8 cellular contexts compared by ENCODE assay signal in genomic region chr21:34865922-34866271, GRCh38.
DNase-seq lines count a peak whose midpoint lies in the region; ATAC-seq and TF ChIP-seq lines count a peak whose summit lies in the region.

No MANE protein-coding gene starts in this region.

- H3K27me3 Mint-ChIP-seq in CD4-positive, alpha-beta T cell = no peaks in the 10 kb centered on the region
- no peaks in the 10 kb centered on the region for H3K27me3 Mint-ChIP-seq in activated CD4-positive, alpha-beta memory T cell treated with anti-CD3 and anti-CD28 coated beads for 36 hours
- H3K27me3 Mint-ChIP-seq in natural killer cell treated with Interleukin-12 subunit alpha and Interleukin-12 subunit beta and Interleukin-15 and Interleukin-18, amount 100 ng/mL, for 72 hours = no peaks in the 10 kb centered on the region

- peak overlapping the region; percentile 74 for H3K27ac Mint-ChIP-seq in CD4-positive, alpha-beta T cell
- peak overlapping the region; percentile 68 for H3K27ac Mint-ChIP-seq in activated CD4-positive, alpha-beta memory T cell treated with anti-CD3 and anti-CD28 coated beads for 36 hours
- peak overlapping the region; percentile 87 to 89 for H3K27ac Mint-ChIP-seq in natural killer cell treated with Interleukin-12 subunit alpha and Interleukin-12 subunit beta and Interleukin-15 and Interleukin-18, amount 100 ng/mL, for 72 hours

- H3K9me3 Mint-ChIP-seq in CD4-positive, alpha-beta T cell = no peaks in the 10 kb centered on the region
- H3K9me3 Mint-ChIP-seq in activated CD4-positive, alpha-beta memory T cell treated with anti-CD3 and anti-CD28 coated beads for 36 hours = no peaks in the 10 kb centered on the region
- no peaks in the 10 kb centered on the region for H3K9me3 Mint-ChIP-seq in natural killer cell treated with Interleukin-12 subunit alpha and Interleukin-12 subunit beta and Interleukin-15 and Interleukin-18, amount 100 ng/mL, for 72 hours

- H3K4me3 Mint-ChIP-seq in CD4-positive, alpha-beta T cell = no peak overlapping the region
- peak overlapping the region; percentile 27 for H3K4me3 Mint-ChIP-seq in activated CD4-positive, alpha-beta memory T cell treated with anti-CD3 and anti-CD28 coated beads for 36 hours
- peak overlapping the region; percentile 80 for H3K4me3 Mint-ChIP-seq in natural killer cell treated with Interleukin-12 subunit alpha and Interleukin-12 subunit beta and Interleukin-15 and Interleukin-18, amount 100 ng/mL, for 72 hours

- no peaks in the 10 kb centered on the region for H3K9me3 ChIP-seq in CD4-positive, alpha-beta T cell (ENCODE audit: control insufficient read depth, low read length)

- H3K27me3 ChIP-seq in CD4-positive, alpha-beta T cell (ENCODE audit: control insufficient read depth, insufficient read depth, low read length) = no peaks in the 10 kb centered on the region

- DNase-seq in CD4-positive, alpha-beta T cell = peak in 1 of 10 experiments; percentile 16
- DNase-seq in activated CD4-positive, alpha-beta memory T cell treated with anti-CD3 and anti-CD28 coated beads for 36 hours = peak; percentile 74
- DNase-seq in natural killer cell treated with Interleukin-12 subunit alpha and Interleukin-12 subunit beta and Interleukin-15 and Interleukin-18, amount 100 ng/mL, for 72 hours (ENCODE audit: low spot score) = no peak
- DNase-seq in NCI-H128 (lab: John Stamatoyannopoulos, UW; ENCODE audit: unreplicated experiment) = no peak
- DNase-seq in SHP77 treated with DMSO at 0.1 percent for 48 hours (lab: John Stamatoyannopoulos, UW) = no peak
- no peak for DNase-seq in NCI-H82 (lab: John Stamatoyannopoulos, UW)

- ATAC-seq in CD4-positive, alpha-beta T cell (ENCODE audit: poor library complexity) = peak; percentile 43
- peak; percentile 91 for ATAC-seq in GM21360 (IDR thresholded peaks at IDR 0.05; ENCODE audit: unreplicated experiment)
- ATAC-seq in HG03442 (IDR thresholded peaks at IDR 0.05; ENCODE audit: unreplicated experiment) = peak; percentile 88
- peak; percentile 83 to 84 for ATAC-seq in natural killer cell treated with Interleukin-12 subunit alpha and Interleukin-12 subunit beta and Interleukin-15 and Interleukin-18, amount 100 ng/mL, for 72 hours

- H3K36me3 Mint-ChIP-seq in CD4-positive, alpha-beta T cell (ENCODE audit: low read depth) = peaks cover 92% of the 10 kb centered on the region
- peaks cover 71% of the 10 kb centered on the region for H3K36me3 Mint-ChIP-seq in activated CD4-positive, alpha-beta memory T cell treated with anti-CD3 and anti-CD28 coated beads for 36 hours
- H3K36me3 Mint-ChIP-seq in natural killer cell treated with Interleukin-12 subunit alpha and Interleukin-12 subunit beta and Interleukin-15 and Interleukin-18, amount 100 ng/mL, for 72 hours = peaks cover 31% of the 10 kb centered on the region

- CTCF ChIA-PET in CD4-positive, alpha-beta T cell (lab: Charles Lee) = no interaction called here
- CTCF ChIA-PET in activated CD4-positive, alpha-beta memory T cell treated with anti-CD3 and anti-CD28 coated beads for 36 hours (lab: Charles Lee) = no interaction called here

- intact Hi-C loops in CD4-positive, alpha-beta T cell (cut with DNase I, micrococcal nuclease) = no loop called here
- intact Hi-C loops in activated CD4-positive, alpha-beta memory T cell treated with anti-CD3 and anti-CD28 coated beads for 36 hours (cut with micrococcal nuclease) = loop anchor here (1.0 to 5.0 kb wide), 2 partner anchors 18 to 59 kb away; no protein-coding TSS in a partner anchor

- no peak overlapping the region for H3K27ac ChIP-seq in CD4-positive, alpha-beta T cell (ENCODE audit: low read depth, low read length)

- POLR2A ChIA-PET in CD4-positive, alpha-beta T cell (lab: Charles Lee) = no interaction called here
- POLR2A ChIA-PET in activated CD4-positive, alpha-beta memory T cell treated with anti-CD3 and anti-CD28 coated beads for 36 hours (lab: Charles Lee) = interaction anchor here (0.9 to 1.3 kb wide), 3 partner anchors 16 to 122 kb away, joined by 3 read pairs; no protein-coding TSS in a partner anchor

- peaks cover 52% of the 10 kb centered on the region for H3K4me1 Mint-ChIP-seq in CD4-positive, alpha-beta T cell (ENCODE audit: low read depth)
- H3K4me1 Mint-ChIP-seq in activated CD4-positive, alpha-beta memory T cell treated with anti-CD3 and anti-CD28 coated beads for 36 hours (ENCODE audit: low read depth) = peaks cover 62% of the 10 kb centered on the region
- H3K4me1 Mint-ChIP-seq in natural killer cell treated with Interleukin-12 subunit alpha and Interleukin-12 subunit beta and Interleukin-15 and Interleukin-18, amount 100 ng/mL, for 72 hours (ENCODE audit: low read depth in 2 of 2) = peaks cover 51 to 72% of the 10 kb centered on the region in 2 donors

- TF ChIP-seq CTCF in CD4-positive, alpha-beta T cell (IDR thresholded peaks at IDR 0.05) = no peak
